1 cellular context compared by ENCODE assay signal in genomic region chr4:110197421-110198398, GRCh38.
TF ChIP-seq lines count a peak whose summit lies in the region.

No MANE protein-coding gene starts in this region.

TF ChIP-seq in SK-N-SH treated with all-trans-retinoic acid at 6 μM for 48 hours, 23 proteins besides CTCF, POLR2A, EP300 and RAD21 (continued from another document):
- TF ChIP-seq POU6F1 (CRISPR knock-in tag; IDR thresholded peaks at IDR 0.05; ENCODE audit: borderline replicate concordance, low read depth) (no peak), CSDC2 (CRISPR knock-in tag; IDR thresholded peaks at IDR 0.05) (no peak), ZNF565 (CRISPR knock-in tag; conservative IDR thresholded peaks at IDR 0.05; ENCODE audit: low read depth) (no peak), TSHZ2 (CRISPR knock-in tag; IDR thresholded peaks at IDR 0.05) (no peak), OSR1 (CRISPR knock-in tag; IDR thresholded peaks at IDR 0.05) (no peak), CREB5 (CRISPR knock-in tag; IDR thresholded peaks at IDR 0.05; ENCODE audit: low read depth) (no peak), ZFP3 (CRISPR knock-in tag; IDR thresholded peaks at IDR 0.05) (no peak), ESRRG (CRISPR knock-in tag; IDR thresholded peaks at IDR 0.05) (no peak), TCF4 (CRISPR knock-in tag; IDR thresholded peaks at IDR 0.05; ENCODE audit: borderline replicate concordance) (no peak), SNAI2 (CRISPR knock-in tag; IDR thresholded peaks at IDR 0.05) (no peak), GLIS3 (CRISPR knock-in tag; IDR thresholded peaks at IDR 0.05) (no peak), ARNTL (CRISPR knock-in tag; IDR thresholded peaks at IDR 0.05; ENCODE audit: borderline replicate concordance, low read depth) (no peak), RARB (CRISPR knock-in tag; IDR thresholded peaks at IDR 0.05) (no peak)
TF ChIP-seq in SK-N-SH treated with all-trans-retinoic acid at 6 μM for 48 hours: peak in this region for 0.
